1 cellular context compared by ENCODE assay signal in genomic region chr6:31493875-31494694, GRCh38.
A peak's percentile ranks its signal among the peaks of the same experiment; 100 is the strongest.
TF ChIP-seq lines count a peak whose summit lies in the region.

No MANE protein-coding gene starts in this region.

TF ChIP-seq in GM12878, 131 proteins besides CTCF, POLR2A, EP300 and RAD21:
- TF ChIP-seq RB1 (IDR thresholded peaks at IDR 0.05; ENCODE audit: borderline replicate concordance) (peak; percentile 40; the same call in 1 of the 2 replicates), POU2F2 (IDR thresholded peaks at IDR 0.05; ENCODE audit: borderline replicate concordance, low read depth, low read length) (0 out of 3 replicates have a peak, but pooled peaks have one; percentile 31), NFIC (IDR thresholded peaks at IDR 0.05; ENCODE audit: low read depth, low read length) (no peak), RUNX3 (IDR thresholded peaks at IDR 0.05; ENCODE audit: low read length) (peak; percentile 42), NBN (IDR thresholded peaks at IDR 0.05) (0 out of 2 replicates have a peak, but pooled peaks have one; percentile 34), PML (IDR thresholded peaks at IDR 0.05; ENCODE audit: low read length) (0 out of 2 replicates have a peak, but pooled peaks have one; percentile 47), DPF2 (IDR thresholded peaks at IDR 0.05) (peak; percentile 39; the same call in 1 of the 2 replicates), RFX5 (IDR thresholded peaks at IDR 0.05; ENCODE audit: low read depth, low read length) (no peak), YBX1 (IDR thresholded peaks at IDR 0.05) (no peak), RELB (IDR thresholded peaks at IDR 0.05; ENCODE audit: low read depth) (0 out of 2 replicates have a peak, but pooled peaks have one; percentile 23), IKZF2 (IDR thresholded peaks at IDR 0.05) (peak in 1 of 2 experiments; percentile 51; a peak in 3 of 4 replicates), CREM (IDR thresholded peaks at IDR 0.05; ENCODE audit: low read depth) (0 out of 2 replicates have a peak, but pooled peaks have one; percentile 20), SMAD1 (IDR thresholded peaks at IDR 0.05; ENCODE audit: low read depth, partially characterized antibody) (no peak), TAF1 (IDR thresholded peaks at IDR 0.05; ENCODE audit: borderline replicate concordance, low read depth, low read length) (peak; percentile 23; the same call in 1 of the 2 replicates), IKZF1 (conservative IDR thresholded peaks at IDR 0.05) (peak; percentile 73), FOXM1 (IDR thresholded peaks at IDR 0.05; ENCODE audit: low read depth, low read length) (peak; percentile 41), YY1 (IDR thresholded peaks at IDR 0.05; ENCODE audit: low read depth, low read length) (peak; percentile 71), SMARCA5 (IDR thresholded peaks at IDR 0.05) (peak; percentile 83), GATAD2B (conservative IDR thresholded peaks at IDR 0.05; ENCODE audit: low read depth) (0 out of 2 replicates have a peak, but pooled peaks have one; percentile 46), SMC3 (IDR thresholded peaks at IDR 0.05; ENCODE audit: borderline replicate concordance, low read length) (peak; percentile 42; the same call in 1 of the 2 replicates), EED (IDR thresholded peaks at IDR 0.05; ENCODE audit: low read depth) (0 out of 2 replicates have a peak, but pooled peaks have one; percentile 25), SIX5 (IDR thresholded peaks at IDR 0.05; ENCODE audit: low read depth, low read length, severe bottlenecking) (no peak), SREBF1 (IDR thresholded peaks at IDR 0.05; ENCODE audit: low read length) (no peak)
- TF ChIP-seq, protein P1, sequence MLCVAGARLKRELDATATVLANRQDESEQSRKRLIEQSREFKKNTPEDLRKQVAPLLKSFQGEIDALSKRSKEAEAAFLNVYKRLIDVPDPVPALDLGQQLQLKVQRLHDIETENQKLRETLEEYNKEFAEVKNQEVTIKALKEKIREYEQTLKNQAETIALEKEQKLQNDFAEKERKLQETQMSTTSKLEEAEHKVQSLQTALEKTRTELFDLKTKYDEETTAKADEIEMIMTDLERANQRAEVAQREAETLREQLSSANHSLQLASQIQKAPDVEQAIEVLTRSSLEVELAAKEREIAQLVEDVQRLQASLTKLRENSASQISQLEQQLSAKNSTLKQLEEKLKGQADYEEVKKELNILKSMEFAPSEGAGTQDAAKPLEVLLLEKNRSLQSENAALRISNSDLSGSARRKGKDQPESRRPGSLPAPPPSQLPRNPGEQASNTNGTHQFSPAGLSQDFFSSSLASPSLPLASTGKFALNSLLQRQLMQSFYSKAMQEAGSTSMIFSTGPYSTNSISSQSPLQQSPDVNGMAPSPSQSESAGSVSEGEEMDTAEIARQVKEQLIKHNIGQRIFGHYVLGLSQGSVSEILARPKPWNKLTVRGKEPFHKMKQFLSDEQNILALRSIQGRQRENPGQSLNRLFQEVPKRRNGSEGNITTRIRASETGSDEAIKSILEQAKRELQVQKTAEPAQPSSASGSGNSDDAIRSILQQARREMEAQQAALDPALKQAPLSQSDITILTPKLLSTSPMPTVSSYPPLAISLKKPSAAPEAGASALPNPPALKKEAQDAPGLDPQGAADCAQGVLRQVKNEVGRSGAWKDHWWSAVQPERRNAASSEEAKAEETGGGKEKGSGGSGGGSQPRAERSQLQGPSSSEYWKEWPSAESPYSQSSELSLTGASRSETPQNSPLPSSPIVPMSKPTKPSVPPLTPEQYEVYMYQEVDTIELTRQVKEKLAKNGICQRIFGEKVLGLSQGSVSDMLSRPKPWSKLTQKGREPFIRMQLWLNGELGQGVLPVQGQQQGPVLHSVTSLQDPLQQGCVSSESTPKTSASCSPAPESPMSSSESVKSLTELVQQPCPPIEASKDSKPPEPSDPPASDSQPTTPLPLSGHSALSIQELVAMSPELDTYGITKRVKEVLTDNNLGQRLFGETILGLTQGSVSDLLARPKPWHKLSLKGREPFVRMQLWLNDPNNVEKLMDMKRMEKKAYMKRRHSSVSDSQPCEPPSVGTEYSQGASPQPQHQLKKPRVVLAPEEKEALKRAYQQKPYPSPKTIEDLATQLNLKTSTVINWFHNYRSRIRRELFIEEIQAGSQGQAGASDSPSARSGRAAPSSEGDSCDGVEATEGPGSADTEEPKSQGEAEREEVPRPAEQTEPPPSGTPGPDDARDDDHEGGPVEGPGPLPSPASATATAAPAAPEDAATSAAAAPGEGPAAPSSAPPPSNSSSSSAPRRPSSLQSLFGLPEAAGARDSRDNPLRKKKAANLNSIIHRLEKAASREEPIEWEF (IDR thresholded peaks at IDR 0.05; ENCODE audit: insufficient replicate concordance, low read depth, low read length), result no peak
- TF ChIP-seq, protein P2, sequence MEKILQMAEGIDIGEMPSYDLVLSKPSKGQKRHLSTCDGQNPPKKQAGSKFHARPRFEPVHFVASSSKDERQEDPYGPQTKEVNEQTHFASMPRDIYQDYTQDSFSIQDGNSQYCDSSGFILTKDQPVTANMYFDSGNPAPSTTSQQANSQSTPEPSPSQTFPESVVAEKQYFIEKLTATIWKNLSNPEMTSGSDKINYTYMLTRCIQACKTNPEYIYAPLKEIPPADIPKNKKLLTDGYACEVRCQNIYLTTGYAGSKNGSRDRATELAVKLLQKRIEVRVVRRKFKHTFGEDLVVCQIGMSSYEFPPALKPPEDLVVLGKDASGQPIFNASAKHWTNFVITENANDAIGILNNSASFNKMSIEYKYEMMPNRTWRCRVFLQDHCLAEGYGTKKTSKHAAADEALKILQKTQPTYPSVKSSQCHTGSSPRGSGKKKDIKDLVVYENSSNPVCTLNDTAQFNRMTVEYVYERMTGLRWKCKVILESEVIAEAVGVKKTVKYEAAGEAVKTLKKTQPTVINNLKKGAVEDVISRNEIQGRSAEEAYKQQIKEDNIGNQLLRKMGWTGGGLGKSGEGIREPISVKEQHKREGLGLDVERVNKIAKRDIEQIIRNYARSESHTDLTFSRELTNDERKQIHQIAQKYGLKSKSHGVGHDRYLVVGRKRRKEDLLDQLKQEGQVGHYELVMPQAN (conservative IDR thresholded peaks at IDR 0.05), result peak; percentile 47
